ENCODE assay signal across 19 cellular contexts in the genomic region with DNA sequence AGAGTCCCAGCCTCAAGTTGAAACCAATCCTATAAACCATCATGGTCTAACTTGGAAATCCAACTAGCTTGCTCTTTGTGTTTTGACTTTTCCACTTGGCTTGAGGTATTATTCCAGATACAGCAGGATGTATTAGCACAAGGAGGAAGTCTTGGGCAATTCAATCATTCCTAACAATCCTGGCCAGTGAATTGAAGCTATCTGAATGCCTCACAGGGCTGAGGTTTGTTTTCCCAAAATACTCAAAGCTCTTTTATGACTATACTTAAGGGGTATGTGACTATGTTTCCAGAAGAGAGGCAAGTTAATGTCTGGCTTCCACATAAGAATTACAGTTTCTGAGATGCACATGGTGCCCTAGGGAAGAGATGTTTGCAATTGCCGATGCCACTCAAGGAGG.
DNase-seq lines count a peak whose midpoint lies in the region; ATAC-seq lines count a peak whose summit lies in the region.
"Had no signal": no experiment of that assay in that cellular context is flagged by ENCODE, and none has a peak within 500 bp of the region (broad histone marks: within the 10 kb centered on the region; RNA-seq: fewer than 3 reads in every experiment).

No MANE protein-coding gene starts in this region.

- POLR2A ChIA-PET in activated CD4-positive, alpha-beta T cell treated with anti-CD3 and anti-CD28 coated beads, Interleukin-2, amount 10 ng/mL, durations not matched to agents 7 days and 5 days (lab: Charles Lee), result no interaction called here

- CTCF ChIA-PET in activated CD4-positive, alpha-beta T cell treated with anti-CD3 and anti-CD28 coated beads, Interleukin-2, amount 10 ng/mL, durations not matched to agents 7 days and 5 days (lab: Charles Lee), result interaction anchor here (1.0 kb wide), 1 partner anchor 99 kb away, joined by 6 read pairs; no protein-coding TSS in a partner anchor

- H3K27ac Mint-ChIP-seq in activated CD4-positive, alpha-beta T cell treated with anti-CD3 and anti-CD28 coated beads, Interleukin-2, amount 10 ng/mL, durations not matched to agents 7 days and 5 days, result no peak overlapping the region
- H3K27ac Mint-ChIP-seq: activated naive CD8-positive, alpha-beta T cell treated with anti-CD3 and anti-CD28 coated beads for 36 hours; CD14-positive monocyte; natural killer cell had no signal

- H3K36me3 Mint-ChIP-seq in activated CD4-positive, alpha-beta T cell treated with anti-CD3 and anti-CD28 coated beads, Interleukin-2, amount 10 ng/mL, durations not matched to agents 7 days and 5 days (ENCODE audit: low read depth), result no peaks in the 10 kb centered on the region
- H3K36me3 Mint-ChIP-seq: activated naive CD8-positive, alpha-beta T cell treated with anti-CD3 and anti-CD28 coated beads for 36 hours; CD14-positive monocyte; natural killer cell had no signal

- H3K4me1 ChIP-seq in SJCRH30, result peaks cover 9% of the 10 kb centered on the region

- H3K4me3 Mint-ChIP-seq in activated CD4-positive, alpha-beta T cell treated with anti-CD3 and anti-CD28 coated beads, Interleukin-2, amount 10 ng/mL, durations not matched to agents 7 days and 5 days, result no peak overlapping the region
- H3K4me3 Mint-ChIP-seq: activated naive CD8-positive, alpha-beta T cell treated with anti-CD3 and anti-CD28 coated beads for 36 hours; activated T-cell treated with anti-CD3 and anti-CD28 coated beads, Interleukin-2, amount 50 U/mL, for 4 hours; CD14-positive monocyte; natural killer cell had no signal

- H3K4me3 ChIP-seq in SJCRH30, result no peak overlapping the region
- H3K4me3 ChIP-seq: lung had no signal

- H3K27me3 Mint-ChIP-seq in activated CD4-positive, alpha-beta T cell treated with anti-CD3 and anti-CD28 coated beads, Interleukin-2, amount 10 ng/mL, durations not matched to agents 7 days and 5 days, result no peaks in the 10 kb centered on the region
- H3K27me3 Mint-ChIP-seq: activated naive CD8-positive, alpha-beta T cell treated with anti-CD3 and anti-CD28 coated beads for 36 hours had no signal

- no peak for ATAC-seq in HG02981 (IDR thresholded peaks at IDR 0.05; ENCODE audit: unreplicated experiment)
- ATAC-seq: activated T-cell treated with anti-CD3 and anti-CD28 coated beads, Interleukin-2, amount 50 U/mL, for 4 hours; esophagus mucosa; natural killer cell had no signal

- H3K9me3 Mint-ChIP-seq in activated CD4-positive, alpha-beta T cell treated with anti-CD3 and anti-CD28 coated beads, Interleukin-2, amount 10 ng/mL, durations not matched to agents 7 days and 5 days, result no peaks in the 10 kb centered on the region
- H3K9me3 Mint-ChIP-seq: activated T-cell treated with anti-CD3 and anti-CD28 coated beads, Interleukin-2, amount 50 U/mL, for 4 hours; natural killer cell had no signal

- DNase-seq in ELR (ENCODE audit: low read depth) (peak; percentile 68), amniotic stem cell (lab: John Stamatoyannopoulos, UW) (peak; percentile 81), fibroblast of peridontal ligament (ENCODE audit: extremely low read depth) (peak; percentile 98), renal cortical epithelial cell (ENCODE audit: low read depth) (peak; percentile 93), foreskin melanocyte (no peak), SJCRH30 (no peak)
- DNase-seq in activated CD4-positive, alpha-beta T cell treated with anti-CD3 and anti-CD28 coated beads, Interleukin-2, amount 10 ng/mL, durations not matched to agents 7 days and 5 days, result no peak
- DNase-seq: activated naive CD8-positive, alpha-beta T cell treated with anti-CD3 and anti-CD28 coated beads for 36 hours; activated T-cell treated with anti-CD3 and anti-CD28 coated beads, Interleukin-2, amount 50 U/mL, for 4 hours; DMS153; natural killer cell; NCI-H1694 treated with DMSO at 0.1 percent for 48 hours; NCI-H510A treated with DMSO at 0.1 percent for 48 hours; OCI-M1; SK-N-SH had no signal

- no peak overlapping the region for H3K27ac ChIP-seq in SJCRH30

- H3K9me3 ChIP-seq in SJCRH30 (replicated peaks), result no peaks in the 10 kb centered on the region; the same call in 1 of the 2 replicates
- H3K9me3 ChIP-seq: SK-N-SH had no signal

- H3K36me3 ChIP-seq in SJCRH30, result no peaks in the 10 kb centered on the region

- H3K4me1 Mint-ChIP-seq in activated CD4-positive, alpha-beta T cell treated with anti-CD3 and anti-CD28 coated beads, Interleukin-2, amount 10 ng/mL, durations not matched to agents 7 days and 5 days, result no peaks in the 10 kb centered on the region
- H3K4me1 Mint-ChIP-seq: activated naive CD8-positive, alpha-beta T cell treated with anti-CD3 and anti-CD28 coated beads for 36 hours; CD14-positive monocyte; natural killer cell had no signal

- no peaks in the 10 kb centered on the region for H3K27me3 ChIP-seq in SJCRH30

Comparison
In these comparisons a context has a peak if more than half of its experiments do, and no peak if none do; other contexts are left out.
1. DNase-seq: peak in ELR (single experiment), amniotic stem cell (single experiment), fibroblast of peridontal ligament (single experiment) and renal cortical epithelial cell (single experiment); none in foreskin melanocyte (single experiment), activated CD4-positive, alpha-beta T cell treated with anti-CD3 and anti-CD28 coated beads, Interleukin-2, amount 10 ng/mL, durations not matched to agents 7 days and 5 days (single experiment) and SJCRH30 (0 of 2).